Comparison of ENCODE assay signal across 19 cellular contexts in the genomic region with DNA sequence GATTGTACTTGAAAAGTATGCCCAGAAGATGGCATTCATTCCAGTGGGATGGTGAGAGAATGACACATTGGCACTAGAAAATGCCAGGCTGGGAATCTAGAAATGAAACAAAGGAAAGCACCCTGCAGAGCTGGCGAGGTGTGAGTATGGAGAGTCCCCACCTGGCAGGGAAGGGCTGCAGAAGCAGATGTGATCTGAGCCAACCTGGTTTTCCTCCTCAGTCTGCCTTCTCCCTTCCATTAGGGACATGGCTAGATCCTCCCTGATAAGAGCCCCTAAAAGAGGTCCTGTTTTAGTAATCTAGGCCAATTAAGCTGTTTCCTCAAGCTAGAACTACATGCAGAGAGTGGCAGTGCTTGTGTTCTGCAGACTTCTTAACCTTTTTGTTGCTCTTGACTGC.
"Had no signal": no experiment of that assay in that cellular context is flagged by ENCODE, and none has a peak within 500 bp of the region (broad histone marks: within the 10 kb centered on the region; RNA-seq: fewer than 3 reads in every experiment).

No MANE protein-coding gene starts in this region.

- DNase-seq: activated CD4-positive, alpha-beta T cell treated with anti-CD3 and anti-CD28 coated beads, Interleukin-2, amount 10 ng/mL, durations not matched to agents 7 days and 5 days; activated CD8-positive, alpha-beta memory T cell treated with anti-CD3 and anti-CD28 coated beads for 24 hours; activated gamma-delta T cell treated with Interleukin-2 at 50 U/mL for 16 hours; activated naive CD8-positive, alpha-beta T cell treated with anti-CD3 and anti-CD28 coated beads, Interleukin-2, amount 10 ng/mL, durations not matched to agents 7 days and 5 days; aorta; effector memory CD8-positive, alpha-beta T cell; foreskin melanocyte; head of caudate nucleus; left cardiac atrium; lower lobe of right lung; midbrain; right cardiac atrium; small intestine; stimulated activated CD4-positive, alpha-beta T cell treated with anti-CD3 and anti-CD28 coated beads, Interleukin-4, amount 100 ng/mL, for 4 hours; stimulated activated CD8-positive, alpha-beta memory T cell treated with anti-CD3 and anti-CD28 coated beads, Interleukin-4, amount 100 ng/mL, for 48 hours; stimulated activated naive CD4-positive, alpha-beta T cell treated with Interleukin-2 at 50 U/mL for 16 hours; substantia nigra had no signal

- H3K27me3 ChIP-seq: tibial nerve, vagina had no signal

- H3K4me3 ChIP-seq: lower lobe of right lung, tibial nerve, vagina had no signal

- H3K27ac ChIP-seq: lower lobe of right lung, tibial nerve, vagina had no signal

- ATAC-seq: effector memory CD8-positive, alpha-beta T cell; left cardiac atrium; lower lobe of right lung; right cardiac atrium had no signal
